ENCODE assay signal across 8 cellular contexts in the genomic region with DNA sequence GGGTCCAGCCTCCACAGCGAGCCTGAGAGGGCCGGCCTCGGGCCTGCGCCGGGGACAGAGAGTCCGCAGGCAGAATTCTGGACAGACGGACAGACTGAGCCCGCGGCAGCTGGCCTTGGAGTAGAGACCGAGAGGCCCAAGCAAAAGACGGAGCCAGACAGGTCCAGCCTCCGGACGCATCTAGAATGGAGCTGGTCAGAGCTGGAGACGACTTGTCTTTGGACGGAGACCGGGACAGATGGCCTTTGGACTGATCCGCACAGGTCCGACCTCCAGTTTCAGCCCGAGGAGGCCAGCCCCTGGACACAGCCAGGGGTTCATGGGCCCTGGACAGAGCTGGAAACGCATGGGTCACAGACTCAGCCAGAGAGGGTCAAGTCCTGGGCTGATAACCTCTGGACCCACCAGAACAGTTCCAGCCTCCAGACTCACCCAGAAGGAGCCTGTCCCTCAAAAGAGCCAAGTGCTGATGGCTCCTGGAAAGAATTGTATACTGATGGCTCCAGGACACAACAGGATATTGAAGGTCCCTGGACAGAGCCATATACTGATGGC. TPM values are rescaled to one million over a fixed set of nuclear protein-coding genes. Genes with fewer than 3 reads are reported as not detected.
A peak's percentile ranks its signal among the peaks of the same experiment; 100 is the strongest.
DNase-seq lines count a peak whose midpoint lies in the region; TF ChIP-seq lines count a peak whose summit lies in the region.

No MANE protein-coding gene starts in this region.

- no peaks in the 10 kb centered on the region for H3K27me3 ChIP-seq in SJSA1 (replicated peaks)

- no peaks in the 10 kb centered on the region for H3K9me3 ChIP-seq in SJSA1 (replicated peaks)

- DNase-seq in NCI-H748 (lab: John Stamatoyannopoulos, UW; ENCODE audit: unreplicated experiment), result peak; percentile 51
- no peak for DNase-seq in NCI-H748 treated with DMSO at 0.1 percent for 48 hours (lab: John Stamatoyannopoulos, UW)
- DNase-seq in SJSA1 (ENCODE audit: low read depth in 1 of 2, low spot score in 2 of 2), result peak in 1 of 2 experiments; percentile 39
- no peak for DNase-seq in fibroblast of the aortic adventitia (ENCODE audit: low read depth)
- no peak for DNase-seq in progenitor cell of endocrine pancreas (ENCODE audit: low spot score, unreplicated experiment)
- no peak for DNase-seq in HPDE6-E6E7 (ENCODE audit: extremely low spot score)
- DNase-seq in HCEC 1CT, result no peak
- DNase-seq in AML-193 (lab: John Stamatoyannopoulos, UW), result no peak

- peaks cover 12% of the 10 kb centered on the region for H3K36me3 Mint-ChIP-seq in progenitor cell of endocrine pancreas (ENCODE audit: insufficient read depth)

- no peaks in the 10 kb centered on the region for H3K36me3 ChIP-seq in SJSA1

- TF ChIP-seq CTCF in fibroblast of the aortic adventitia (IDR thresholded peaks at IDR 0.05; ENCODE audit: insufficient read depth, low read length), result no peak
- no peak for TF ChIP-seq CTCF in progenitor cell of endocrine pancreas (IDR thresholded peaks at IDR 0.05; ENCODE audit: unreplicated experiment)

- no peaks in the 10 kb centered on the region for H3K27me3 Mint-ChIP-seq in progenitor cell of endocrine pancreas

- H3K4me1 Mint-ChIP-seq in progenitor cell of endocrine pancreas (ENCODE audit: low read depth), result peaks cover 41% of the 10 kb centered on the region

- H3K4me1 ChIP-seq in SJSA1 (replicated peaks), result peaks cover 37% of the 10 kb centered on the region

- H3K27ac Mint-ChIP-seq in progenitor cell of endocrine pancreas, result peak overlapping the region; percentile 98

- no peaks in the 10 kb centered on the region for H3K9me3 Mint-ChIP-seq in progenitor cell of endocrine pancreas (ENCODE audit: low read depth)

- peak overlapping the region; percentile 78 for H3K4me3 ChIP-seq in SJSA1
- peak overlapping the region; percentile 93 for H3K4me3 ChIP-seq in fibroblast of the aortic adventitia (ENCODE audit: low read depth, low read length)

- H3K4me3 Mint-ChIP-seq in progenitor cell of endocrine pancreas (ENCODE audit: low read depth), result peak overlapping the region; percentile 89

- peak overlapping the region; percentile 93 for H3K27ac ChIP-seq in SJSA1

RNA-seq across cellular contexts. Expression of gene ITPKC, which starts 0.5 kb away (rescaled TPM):
- total RNA-seq in SJSA1 (2014; rRNA removed; shearing (Covaris generic)), result 5.4 and 5.7 TPM in 2 replicates
- total RNA-seq in fibroblast of the aortic adventitia (ENCODE audit: low replicate concordance) (12.7 and 15.2 TPM in 2 replicates), progenitor cell of endocrine pancreas (20.1 and 20.7 TPM in 2 replicates)

RNA-seq across cellular contexts. Expression of gene COQ8B, which starts 0.7 kb away (rescaled TPM):
- 29.2 and 83.7 TPM in 2 replicates for total RNA-seq in SJSA1 (2014; rRNA removed; shearing (Covaris generic))
- total RNA-seq in fibroblast of the aortic adventitia (ENCODE audit: low replicate concordance) (19.5 and 29.5 TPM in 2 replicates), progenitor cell of endocrine pancreas (55.8 and 58.6 TPM in 2 replicates)

RNA-seq across cellular contexts. Expression of gene NUMBL, which starts 27.0 kb away (rescaled TPM):
- total RNA-seq in SJSA1 (2014; rRNA removed; shearing (Covaris generic)), result 14.7 and 28.6 TPM in 2 replicates
- 51.4 and 251 TPM in 2 replicates for total RNA-seq in fibroblast of the aortic adventitia (ENCODE audit: low replicate concordance)
- 14.6 and 20.9 TPM in 2 replicates for total RNA-seq in progenitor cell of endocrine pancreas

RNA-seq across cellular contexts. Expression of gene ACTMAP, which starts 32.9 kb away (rescaled TPM):
- 0.25 and 0.39 TPM in 2 replicates for total RNA-seq in SJSA1 (2014; rRNA removed; shearing (Covaris generic))
- 0.74 and 0.99 TPM in 2 replicates for total RNA-seq in fibroblast of the aortic adventitia (ENCODE audit: low replicate concordance)
- 21.1 and 22.5 TPM in 2 replicates for total RNA-seq in progenitor cell of endocrine pancreas

RNA-seq across cellular contexts. Expression of gene SNRPA, which starts 33.6 kb away (rescaled TPM):
- total RNA-seq in SJSA1 (2014; rRNA removed; shearing (Covaris generic)), result 61.4 and 80.2 TPM in 2 replicates
- total RNA-seq in fibroblast of the aortic adventitia (ENCODE audit: low replicate concordance) (19.1 and 29.8 TPM in 2 replicates), progenitor cell of endocrine pancreas (111 and 126 TPM in 2 replicates)
